Comparison of ENCODE assay signal across 8 cellular contexts in genomic region chr15:67133738-67134576, GRCh38.
DNase-seq lines count a peak whose midpoint lies in the region; ATAC-seq and TF ChIP-seq lines count a peak whose summit lies in the region.

No MANE protein-coding gene starts in this region.

- CTCF ChIA-PET in naive thymus-derived CD4-positive, alpha-beta T cell (lab: Charles Lee): interaction anchor here (0.8 to 1.1 kb wide), 2 partner anchors 17 to 36 kb away, joined by 3 read pairs; no protein-coding TSS in a partner anchor

- no peaks in the 10 kb centered on the region for H3K9me3 Mint-ChIP-seq in naive thymus-derived CD4-positive, alpha-beta T cell
- H3K9me3 Mint-ChIP-seq in stimulated activated naive CD8-positive, alpha-beta T cell treated with anti-CD3 and anti-CD28 coated beads, Interleukin-15, amount 100 ng/mL, for 72 hours: no peaks in the 10 kb centered on the region
- H3K9me3 Mint-ChIP-seq in endothelial cell (ENCODE audit: unreplicated experiment): no peaks in the 10 kb centered on the region

- no peaks in the 10 kb centered on the region for H3K9me3 ChIP-seq in naive thymus-derived CD4-positive, alpha-beta T cell (ENCODE audit: control insufficient read depth in 2 of 3, low read length in 3 of 3)

- peak overlapping the region; percentile 77 to 95 (median 85) for H3K4me3 Mint-ChIP-seq in naive thymus-derived CD4-positive, alpha-beta T cell
- H3K4me3 Mint-ChIP-seq in stimulated activated naive CD8-positive, alpha-beta T cell treated with anti-CD3 and anti-CD28 coated beads, Interleukin-15, amount 100 ng/mL, for 72 hours: peak overlapping the region; percentile 90 to 93
- no peak overlapping the region for H3K4me3 Mint-ChIP-seq in endothelial cell (ENCODE audit: unreplicated experiment)

- ATAC-seq in GM18858 (IDR thresholded peaks at IDR 0.05; ENCODE audit: unreplicated experiment) (peak; percentile 59), HG03103 (IDR thresholded peaks at IDR 0.05; ENCODE audit: low read depth, unreplicated experiment) (peak; percentile 67)
- ATAC-seq in naive thymus-derived CD4-positive, alpha-beta T cell: peak; percentile 97
- peak; percentile 97 for ATAC-seq in stimulated activated naive CD8-positive, alpha-beta T cell treated with anti-CD3 and anti-CD28 coated beads, Interleukin-15, amount 100 ng/mL, for 72 hours

- TF ChIP-seq CTCF in dorsolateral prefrontal cortex (IDR thresholded peaks at IDR 0.05 in 54 of 56, conservative IDR thresholded peaks at IDR 0.05 in 2 of 56; ENCODE audit: low read depth in 1 of 56, partially characterized antibody in 56 of 56): no peak
- no peak for TF ChIP-seq CTCF in endothelial cell (IDR thresholded peaks at IDR 0.05; ENCODE audit: unreplicated experiment)

- H3K36me3 Mint-ChIP-seq in naive thymus-derived CD4-positive, alpha-beta T cell: peaks cover 0 to 31% (median 3%) of the 10 kb centered on the region in 5 donors
- no peaks in the 10 kb centered on the region for H3K36me3 Mint-ChIP-seq in endothelial cell (ENCODE audit: low read depth, unreplicated experiment)

- peaks cover 41 to 95% (median 88%) of the 10 kb centered on the region in 7 donors for H3K4me1 Mint-ChIP-seq in naive thymus-derived CD4-positive, alpha-beta T cell
- H3K4me1 Mint-ChIP-seq in stimulated activated naive CD8-positive, alpha-beta T cell treated with anti-CD3 and anti-CD28 coated beads, Interleukin-15, amount 100 ng/mL, for 72 hours: peaks cover 91% of the 10 kb centered on the region
- H3K4me1 Mint-ChIP-seq in endothelial cell (ENCODE audit: unreplicated experiment): peaks cover 18% of the 10 kb centered on the region

- H3K4me3 ChIP-seq in dorsolateral prefrontal cortex: no peak overlapping the region
- H3K4me3 ChIP-seq in naive thymus-derived CD4-positive, alpha-beta T cell (ENCODE audit: low read length): peak overlapping the region; percentile 41

- peaks cover 46 to 72% of the 10 kb centered on the region in 2 donors for H3K4me1 ChIP-seq in naive thymus-derived CD4-positive, alpha-beta T cell (ENCODE audit: control insufficient read depth in 2 of 2, insufficient read depth in 2 of 2, low read length in 2 of 2)

- H3K27me3 Mint-ChIP-seq in naive thymus-derived CD4-positive, alpha-beta T cell: no peaks in the 10 kb centered on the region
- no peaks in the 10 kb centered on the region for H3K27me3 Mint-ChIP-seq in stimulated activated naive CD8-positive, alpha-beta T cell treated with anti-CD3 and anti-CD28 coated beads, Interleukin-15, amount 100 ng/mL, for 72 hours
- H3K27me3 Mint-ChIP-seq in endothelial cell (ENCODE audit: unreplicated experiment): no peaks in the 10 kb centered on the region

- H3K27me3 ChIP-seq in dorsolateral prefrontal cortex: no peaks in the 10 kb centered on the region
- H3K27me3 ChIP-seq in naive thymus-derived CD4-positive, alpha-beta T cell (ENCODE audit: control insufficient read depth in 2 of 2, insufficient read depth in 2 of 2, low read length in 2 of 2): no peaks in the 10 kb centered on the region

- H3K36me3 ChIP-seq in naive thymus-derived CD4-positive, alpha-beta T cell (ENCODE audit: control insufficient read depth in 2 of 3, insufficient read depth in 3 of 3, low read length in 3 of 3): no peaks in the 10 kb centered on the region

- POLR2A ChIA-PET in naive thymus-derived CD4-positive, alpha-beta T cell (lab: Charles Lee): interaction anchor here (0.7 to 1.7 kb wide), 8 partner anchors 9 to 51 kb away, joined by 3 to 9 read pairs (median 3); no protein-coding TSS in a partner anchor

- peak; percentile 57 to 61 for DNase-seq in activated CD4-positive, alpha-beta T cell treated with anti-CD3 and anti-CD28 coated beads for 4 hours
- no peak for DNase-seq in dorsolateral prefrontal cortex
- DNase-seq in naive thymus-derived CD4-positive, alpha-beta T cell: peak; percentile 29 to 82 (median 78)
- DNase-seq in stimulated activated naive CD8-positive, alpha-beta T cell treated with anti-CD3 and anti-CD28 coated beads, Interleukin-15, amount 100 ng/mL, for 72 hours: peak; percentile 56 to 70
- DNase-seq in globus pallidus (ENCODE audit: low spot score): no peak
- no peak for DNase-seq in endothelial cell (ENCODE audit: low spot score)

- H3K27ac ChIP-seq in dorsolateral prefrontal cortex: peak overlapping the region in 30 of 59 donors; percentile 7 to 76 (median 57)
- H3K27ac ChIP-seq in naive thymus-derived CD4-positive, alpha-beta T cell (ENCODE audit: low read depth, low read length): peak overlapping the region; percentile 91

- H3K27ac Mint-ChIP-seq in naive thymus-derived CD4-positive, alpha-beta T cell: peak overlapping the region; percentile 96 to 100 (median 98)
- peak overlapping the region; percentile 98 to 99 for H3K27ac Mint-ChIP-seq in stimulated activated naive CD8-positive, alpha-beta T cell treated with anti-CD3 and anti-CD28 coated beads, Interleukin-15, amount 100 ng/mL, for 72 hours
- no peak overlapping the region for H3K27ac Mint-ChIP-seq in endothelial cell (ENCODE audit: unreplicated experiment)

- intact Hi-C loops in dorsolateral prefrontal cortex (cut with DNase I): no loop called here
- intact Hi-C loops in naive thymus-derived CD4-positive, alpha-beta T cell (cut with micrococcal nuclease): loop anchor here (1.0 to 10.0 kb wide), 9 partner anchors 13 to 171 kb away; no protein-coding TSS in a partner anchor

Comparison
In these comparisons a context has a peak if more than half of its experiments do, and no peak if none do; other contexts are left out.
1. DNase-seq: peak in activated CD4-positive, alpha-beta T cell treated with anti-CD3 and anti-CD28 coated beads for 4 hours (2 of 2), naive thymus-derived CD4-positive, alpha-beta T cell (9 of 9) and stimulated activated naive CD8-positive, alpha-beta T cell treated with anti-CD3 and anti-CD28 coated beads, Interleukin-15, amount 100 ng/mL, for 72 hours (2 of 2); none in dorsolateral prefrontal cortex (0 of 10), globus pallidus (single experiment) and endothelial cell (single experiment).
2. intact Hi-C loops: an anchor here in naive thymus-derived CD4-positive, alpha-beta T cell (1.0 to 10.0 kb wide); none called in dorsolateral prefrontal cortex.
3. Peak in every context shown above with its lines, with median percentiles within 50 percentile points of each other: ATAC-seq.